Comparison of ENCODE assay signal across 8 cellular contexts in genomic region chr14:74290415-74290814, GRCh38. TPM values are rescaled to one million over a fixed set of nuclear protein-coding genes. Genes with fewer than 3 reads are reported as not detected.
DNase-seq lines count a peak whose midpoint lies in the region; ATAC-seq, FAIRE-seq and TF ChIP-seq lines count a peak whose summit lies in the region.

No MANE protein-coding gene starts in this region.

- H3K79me2 ChIP-seq in KMS-11 (ENCODE audit: insufficient read depth, low read depth), result no peaks in the 10 kb centered on the region

- H3K4me2 ChIP-seq in KMS-11, result no peak overlapping the region

- TF ChIP-seq CTCF in KMS-11 (conservative IDR thresholded peaks at IDR 0.05; ENCODE audit: low read depth, low read length), result peak; percentile 60
- peak; percentile 42 for TF ChIP-seq CTCF in bronchial epithelial cell (IDR thresholded peaks at IDR 0.05; ENCODE audit: insufficient read depth, low read length, severe bottlenecking)
- peak; percentile 32 for TF ChIP-seq CTCF in psoas muscle (IDR thresholded peaks at IDR 0.05)
- TF ChIP-seq CTCF in mucosa of descending colon (IDR thresholded peaks at IDR 0.05), result no peak

- H3K36me3 ChIP-seq in KMS-11 (ENCODE audit: insufficient read depth) (no peaks in the 10 kb centered on the region), bronchial epithelial cell (ENCODE audit: control insufficient read depth, insufficient read depth, low read length) (peaks cover 27% of the 10 kb centered on the region), psoas muscle (ENCODE audit: insufficient read depth in 1 of 2, low read depth in 1 of 2) (peaks cover 0 to 96% of the 10 kb centered on the region in 2 donors), mucosa of descending colon (ENCODE audit: low read depth) (no peaks in the 10 kb centered on the region)

- H3K9me3 ChIP-seq in psoas muscle, result no peaks in the 10 kb centered on the region
- no peaks in the 10 kb centered on the region for H3K9me3 ChIP-seq in mucosa of descending colon

- H3K4me1 ChIP-seq in KMS-11 (ENCODE audit: low read depth, poor library complexity, severe bottlenecking) (no peaks in the 10 kb centered on the region), psoas muscle (peaks cover 5% of the 10 kb centered on the region), mucosa of descending colon (ENCODE audit: low read depth) (no peaks in the 10 kb centered on the region)

- no peak overlapping the region for H2AFZ ChIP-seq in KMS-11 (ENCODE audit: low read depth)

- H3K9ac ChIP-seq in KMS-11, result no peak overlapping the region

- H4K20me1 ChIP-seq in KMS-11 (ENCODE audit: insufficient read depth), result no peaks in the 10 kb centered on the region

- H3K4me3 ChIP-seq in KMS-11 (IDR thresholded peaks at IDR 0.05; ENCODE audit: insufficient read depth, low read depth, low read length) (no peak overlapping the region), bronchial epithelial cell (ENCODE audit: low read depth, low read length) (no peak overlapping the region), psoas muscle (no peak overlapping the region), mucosa of descending colon (no peak overlapping the region)

- WGBS in psoas muscle, 3 donors, result 78 to 85% (median 80%) methylated on average over 6 to 7 of the region's 7 CpGs

- no peak for FAIRE-seq in bronchial epithelial cell (lab: Jason Lieb, UNC)

- DNase-seq in NCI-H748 (lab: John Stamatoyannopoulos, UW; ENCODE audit: unreplicated experiment), result peak; percentile 14
- no peak for DNase-seq in NCI-H748 treated with DMSO at 0.1 percent for 48 hours (lab: John Stamatoyannopoulos, UW)
- DNase-seq in bronchial epithelial cell (ENCODE audit: low read depth), result peak; percentile 22
- no peak for DNase-seq in psoas muscle
- DNase-seq in mucosa of descending colon, result no peak
- no peak for DNase-seq in stimulated activated CD4-positive, alpha-beta T cell treated with anti-CD3 and anti-CD28 coated beads, Interleukin-1b, Interleukin-23, amount 100 ng/mL, for 48 hours

- no peak overlapping the region for H3K27ac ChIP-seq in KMS-11
- no peak overlapping the region for H3K27ac ChIP-seq in psoas muscle

- H3K27me3 ChIP-seq in KMS-11 (ENCODE audit: insufficient read depth, low read depth) (no peaks in the 10 kb centered on the region), bronchial epithelial cell (ENCODE audit: control insufficient read depth, insufficient read depth, low read length) (no peaks in the 10 kb centered on the region), psoas muscle (ENCODE audit: insufficient read depth in 3 of 3, low read length in 2 of 3) (no peaks in the 10 kb centered on the region)

- intact Hi-C loops in psoas muscle (cut with DNase I) (no loop called here), mucosa of descending colon (cut with DNase I, micrococcal nuclease) (no loop called here)

- no peak for ATAC-seq in psoas muscle
- no peak for ATAC-seq in HG03520 (IDR thresholded peaks at IDR 0.05; ENCODE audit: unreplicated experiment)
- ATAC-seq in mucosa of descending colon, result no peak

RNA-seq across cellular contexts. Expression of gene ABCD4, which starts 12.3 kb away (rescaled TPM):
- 13.2 and 14.0 TPM in 2 replicates for total RNA-seq in bronchial epithelial cell
- total RNA-seq in psoas muscle, result 10 to 100 TPM; 11.6 to 26.2 (median 15.4) TPM
- polyA plus RNA-seq in psoas muscle, result 10 to 100 TPM; 11.4 to 17.4 (median 15.3) TPM
- 10 to 100 TPM; 41.9 to 71.3 (median 53.8) TPM for total RNA-seq in mucosa of descending colon

RNA-seq across cellular contexts. Expression of gene VSX2, which starts 51.2 kb away (rescaled TPM):
- not detected in 2 replicates for total RNA-seq in bronchial epithelial cell
- total RNA-seq in psoas muscle, result not detected
- polyA plus RNA-seq in psoas muscle, result not detected
- total RNA-seq in mucosa of descending colon, result not detected

RNA-seq across cellular contexts. Expression of gene VRTN, which starts 57.9 kb away (rescaled TPM):
- not detected in 2 replicates for total RNA-seq in bronchial epithelial cell
- not detected for total RNA-seq in psoas muscle
- not detected for polyA plus RNA-seq in psoas muscle
- total RNA-seq in mucosa of descending colon, result under 1 TPM in 1 of 3 donors, not detected in 2; 0.09 TPM

Comparison
In these comparisons a context has a peak if more than half of its experiments do, and no peak if none do; other contexts are left out.
1. DNase-seq: peak in NCI-H748 (single experiment) and bronchial epithelial cell (single experiment); none in NCI-H748 treated with DMSO at 0.1 percent for 48 hours (single experiment), psoas muscle (0 of 2), mucosa of descending colon (0 of 3) and stimulated activated CD4-positive, alpha-beta T cell treated with anti-CD3 and anti-CD28 coated beads, Interleukin-1b, Interleukin-23, amount 100 ng/mL, for 48 hours (single experiment).